Comparison of ENCODE assay signal across 9 cellular contexts in genomic region chr15:48190932-48191573, GRCh38. TPM values are rescaled to one million over a fixed set of nuclear protein-coding genes. Genes with fewer than 3 reads are reported as not detected.
DNase-seq lines count a peak whose midpoint lies in the region; ATAC-seq and TF ChIP-seq lines count a peak whose summit lies in the region.
"Had no signal": no experiment of that assay in that cellular context is flagged by ENCODE, and none has a peak within 500 bp of the region (broad histone marks: within the 10 kb centered on the region; RNA-seq: fewer than 3 reads in every experiment).

No MANE protein-coding gene starts in this region.

- 6 to 20% methylated on average over 5 to 12 of the region's 15 CpGs for WGBS in endodermal cell (ENCODE audit: insufficient coverage in 1 of 2, insufficient read length in 1 of 2), 2 experiments
- WGBS in mesodermal cell (ENCODE audit: insufficient coverage in 2 of 2), 2 experiments: 0 to 20% methylated on average over 2 to 3 of the region's 15 CpGs

- H3K36me3 Mint-ChIP-seq in endodermal cell (ENCODE audit: low read depth): no peaks in the 10 kb centered on the region

- no peaks in the 10 kb centered on the region for H3K4me1 ChIP-seq in BE2C
- H3K4me1 ChIP-seq in endodermal cell (ENCODE audit: control insufficient read depth, insufficient read depth, low read length): no peaks in the 10 kb centered on the region
- H3K4me1 ChIP-seq in mesodermal cell (ENCODE audit: control insufficient read depth, insufficient read depth, low read length, poor library complexity, severe bottlenecking): no peaks in the 10 kb centered on the region

- H3K9me3 ChIP-seq in BE2C: no peaks in the 10 kb centered on the region
- no peaks in the 10 kb centered on the region for H3K9me3 ChIP-seq in endodermal cell (ENCODE audit: control insufficient read depth, low read length)
- H3K9me3 ChIP-seq in mesodermal cell (ENCODE audit: control insufficient read depth, low read length): no peaks in the 10 kb centered on the region

- ATAC-seq in GM18907 (IDR thresholded peaks at IDR 0.05; ENCODE audit: unreplicated experiment): no peak

- peaks cover 4% of the 10 kb centered on the region for H3K27me3 Mint-ChIP-seq in endodermal cell (ENCODE audit: insufficient read depth)

- H3K4me3 ChIP-seq in BE2C (ENCODE audit: low read depth, low read length) (peak overlapping the region; percentile 78), endodermal cell (ENCODE audit: low read length) (peak overlapping the region; percentile 69), mesodermal cell (ENCODE audit: extremely low read depth, insufficient read depth, low read length, poor library complexity, severe bottlenecking) (peak overlapping the region; percentile 18)

- H3K4me3 Mint-ChIP-seq in endodermal cell: peak overlapping the region; percentile 3

- DNase-seq in BE2C (peak; percentile 51), HPDE6-E6E7 (ENCODE audit: extremely low spot score) (peak; percentile 19), endodermal cell (peak; percentile 97), substantia nigra (lab: John Stamatoyannopoulos, UW) (peak in 30 of 49 donors; percentile 2 to 53 (median 18)), NK-92 (lab: John Stamatoyannopoulos, UW; ENCODE audit: unreplicated experiment) (no peak)

- no peaks in the 10 kb centered on the region for H3K27me3 ChIP-seq in BE2C
- H3K27me3 ChIP-seq in endodermal cell (ENCODE audit: control insufficient read depth, insufficient read depth, low read length, poor library complexity, severe bottlenecking): peaks cover 45% of the 10 kb centered on the region

- H3K27ac Mint-ChIP-seq in endodermal cell: no peak overlapping the region

- H3K36me3 ChIP-seq in BE2C (no peaks in the 10 kb centered on the region), endodermal cell (ENCODE audit: control insufficient read depth, insufficient read depth, low read length) (no peaks in the 10 kb centered on the region), mesodermal cell (ENCODE audit: control insufficient read depth, insufficient read depth, low read length) (no peaks in the 10 kb centered on the region)

- H3K4me1 Mint-ChIP-seq in endodermal cell: peaks cover 13% of the 10 kb centered on the region

- TF ChIP-seq CTCF in BE2C (IDR thresholded peaks at IDR 0.05; ENCODE audit: low read depth, low read length) (no peak), VCaP (conservative IDR thresholded peaks at IDR 0.05) (no peak), endodermal cell (conservative IDR thresholded peaks at IDR 0.05) (no peak)

- H3K9ac ChIP-seq in endodermal cell (ENCODE audit: extremely low read depth, low read length, poor library complexity, severe bottlenecking): no peak overlapping the region

- H3K27ac ChIP-seq in VCaP: peak overlapping the region; percentile 56
- no peak overlapping the region for H3K27ac ChIP-seq in endodermal cell (ENCODE audit: low read depth, low read length)
- no peak overlapping the region for H3K27ac ChIP-seq in mesodermal cell (ENCODE audit: low read depth, low read length, severe bottlenecking)
- no peak overlapping the region for H3K27ac ChIP-seq in substantia nigra (ENCODE audit: low read depth, low read length, poor library complexity, severe bottlenecking)

- no peaks in the 10 kb centered on the region for H3K9me3 Mint-ChIP-seq in endodermal cell

RNA-seq across cellular contexts. Expression of gene CTXN2, which starts 0.4 kb away (rescaled TPM):
- polyA plus RNA-seq in BE2C (2012; ENCODE audit: insufficient read depth, insufficient read length, low read depth): not detected
- under 1 TPM in 1 of 2 donors, not detected in 1; 0.13 TPM for total RNA-seq in endodermal cell
- polyA plus RNA-seq in endodermal cell (2013, experiment 1 of 2): 0.28 TPM
- polyA plus RNA-seq in endodermal cell (2013, experiment 2 of 2): 0.12 TPM
- polyA plus RNA-seq in mesodermal cell (2013, experiment 1 of 2): not detected
- polyA plus RNA-seq in mesodermal cell (2013, experiment 2 of 2): not detected
- total RNA-seq: glomerular endothelial cell had no signal

RNA-seq across cellular contexts. Expression of gene MYEF2, which starts 13.0 kb away (rescaled TPM):
- polyA plus RNA-seq in BE2C (2012; ENCODE audit: insufficient read depth, insufficient read length, low read depth): 93.4 TPM
- 10 to 100 TPM; 58.2 to 91.2 TPM for total RNA-seq in endodermal cell
- 122 TPM for polyA plus RNA-seq in endodermal cell (2013, experiment 1 of 2)
- 113 TPM for polyA plus RNA-seq in endodermal cell (2013, experiment 2 of 2)
- 33.1 TPM for polyA plus RNA-seq in mesodermal cell (2013, experiment 1 of 2)
- 29.3 TPM for polyA plus RNA-seq in mesodermal cell (2013, experiment 2 of 2)

RNA-seq across cellular contexts. Expression of gene SLC12A1, which starts 15.0 kb away (rescaled TPM):
- not detected for polyA plus RNA-seq in BE2C (2012; ENCODE audit: insufficient read depth, insufficient read length, low read depth)
- not detected for total RNA-seq in endodermal cell
- polyA plus RNA-seq in endodermal cell (2013, experiment 1 of 2): 0.07 TPM
- polyA plus RNA-seq in endodermal cell (2013, experiment 2 of 2): not detected
- polyA plus RNA-seq in mesodermal cell (2013, experiment 1 of 2): not detected
- polyA plus RNA-seq in mesodermal cell (2013, experiment 2 of 2): not detected
- total RNA-seq: glomerular endothelial cell had no signal

Comparison
In these comparisons a context has a peak if more than half of its experiments do, and no peak if none do; other contexts are left out.
1. H3K4me3 ChIP-seq: peak in every context shown above with its lines; median percentile 78 in BE2C; 69 in endodermal cell; 18 in mesodermal cell.